ENCODE assay signal across 12 cellular contexts in genomic region chr7:127938588-127938987, GRCh38.
DNase-seq lines count a peak whose midpoint lies in the region; ATAC-seq lines count a peak whose summit lies in the region.
"Had no signal": no experiment of that assay in that cellular context is flagged by ENCODE, and none has a peak within 500 bp of the region (broad histone marks: within the 10 kb centered on the region; RNA-seq: fewer than 3 reads in every experiment).

No MANE protein-coding gene starts in this region.

- no peaks in the 10 kb centered on the region for H3K36me3 ChIP-seq in CD8-positive, alpha-beta memory T cell (ENCODE audit: insufficient read depth, low read length)
- H3K36me3 ChIP-seq: colonic mucosa had no signal

- no peaks in the 10 kb centered on the region for H3K4me1 ChIP-seq in CD8-positive, alpha-beta memory T cell (ENCODE audit: insufficient read depth, low read length)
- H3K4me1 ChIP-seq: colonic mucosa had no signal

- DNase-seq in DMS53 (lab: John Stamatoyannopoulos, UW) (peak; percentile 9), DMS53 treated with DMSO at 0.1 percent for 48 hours (lab: John Stamatoyannopoulos, UW; ENCODE audit: unreplicated experiment) (no peak), RKO (ENCODE audit: low spot score) (peak; percentile 75), epithelial cell of prostate (ENCODE audit: low read depth, low spot score) (peak; percentile 29), skeletal muscle cell (ENCODE audit: low read depth) (peak; percentile 24)
- no peak for DNase-seq in activated T-helper 2 cell treated with anti-CD3 and anti-CD28 coated beads, Interferon-gamma antibody, Interleukin-2, Interleukin-4, amounts not matched to agents 10 μg/mL and 5 μg/mL and 100 μg/mL, durations not matched to agents 14 hours and 24 hours and 36 hours (ENCODE audit: low spot score)
- DNase-seq in CD8-positive, alpha-beta memory T cell, result no peak
- DNase-seq: activated T-cell treated with anti-CD3 and anti-CD28 coated beads, Interleukin-2, amount 50 U/mL, for 1 hour; colonic mucosa had no signal

- peaks cover 32% of the 10 kb centered on the region for H3K36me3 Mint-ChIP-seq in activated T-helper 2 cell treated with anti-CD3 and anti-CD28 coated beads, Interferon-gamma antibody, Interleukin-2, Interleukin-4, amounts not matched to agents 10 μg/mL and 5 μg/mL and 100 μg/mL, durations not matched to agents 14 hours and 24 hours and 36 hours (ENCODE audit: low read depth)
- H3K36me3 Mint-ChIP-seq in CD8-positive, alpha-beta memory T cell, result peaks cover 0 to 28% (median 5%) of the 10 kb centered on the region in 3 donors

- intact Hi-C loops in activated T-helper 2 cell treated with anti-CD3 and anti-CD28 coated beads, Interferon-gamma antibody, Interleukin-2, Interleukin-4, amounts not matched to agents 10 μg/mL and 5 μg/mL and 100 μg/mL, durations not matched to agents 14 hours and 24 hours and 36 hours (cut with micrococcal nuclease), result no loop called here

- no peaks in the 10 kb centered on the region for H3K9me3 Mint-ChIP-seq in activated T-helper 2 cell treated with anti-CD3 and anti-CD28 coated beads, Interferon-gamma antibody, Interleukin-2, Interleukin-4, amounts not matched to agents 10 μg/mL and 5 μg/mL and 100 μg/mL, durations not matched to agents 14 hours and 24 hours and 36 hours
- H3K9me3 Mint-ChIP-seq in CD8-positive, alpha-beta memory T cell, result no peaks in the 10 kb centered on the region

- ATAC-seq in HG03571 (IDR thresholded peaks at IDR 0.05; ENCODE audit: unreplicated experiment), result no peak

- H3K4me1 Mint-ChIP-seq in activated T-helper 2 cell treated with anti-CD3 and anti-CD28 coated beads, Interferon-gamma antibody, Interleukin-2, Interleukin-4, amounts not matched to agents 10 μg/mL and 5 μg/mL and 100 μg/mL, durations not matched to agents 14 hours and 24 hours and 36 hours (ENCODE audit: low read depth), result no peaks in the 10 kb centered on the region
- H3K4me1 Mint-ChIP-seq in CD8-positive, alpha-beta memory T cell, result peaks cover 3 to 15% (median 5%) of the 10 kb centered on the region in 3 donors

- H3K27me3 Mint-ChIP-seq in activated T-helper 2 cell treated with anti-CD3 and anti-CD28 coated beads, Interferon-gamma antibody, Interleukin-2, Interleukin-4, amounts not matched to agents 10 μg/mL and 5 μg/mL and 100 μg/mL, durations not matched to agents 14 hours and 24 hours and 36 hours (ENCODE audit: low read depth), result no peaks in the 10 kb centered on the region
- no peaks in the 10 kb centered on the region for H3K27me3 Mint-ChIP-seq in CD8-positive, alpha-beta memory T cell

- POLR2A ChIA-PET in CD8-positive, alpha-beta memory T cell (lab: Charles Lee), result no interaction called here

- no peak overlapping the region for H3K4me3 ChIP-seq in skeletal muscle cell (ENCODE audit: low read depth, low read length)
- no peak overlapping the region for H3K4me3 ChIP-seq in CD8-positive, alpha-beta memory T cell (ENCODE audit: low read length)
- H3K4me3 ChIP-seq: colonic mucosa had no signal

- no peak overlapping the region for H3K27ac Mint-ChIP-seq in activated T-helper 2 cell treated with anti-CD3 and anti-CD28 coated beads, Interferon-gamma antibody, Interleukin-2, Interleukin-4, amounts not matched to agents 10 μg/mL and 5 μg/mL and 100 μg/mL, durations not matched to agents 14 hours and 24 hours and 36 hours
- no peak overlapping the region for H3K27ac Mint-ChIP-seq in CD8-positive, alpha-beta memory T cell

- no peaks in the 10 kb centered on the region for H3K9me3 ChIP-seq in CD8-positive, alpha-beta memory T cell (ENCODE audit: low read length)
- H3K9me3 ChIP-seq: colonic mucosa had no signal

- H3K27me3 ChIP-seq in CD8-positive, alpha-beta memory T cell (ENCODE audit: insufficient read depth, low read length, poor library complexity, severe bottlenecking), result no peaks in the 10 kb centered on the region
- H3K27me3 ChIP-seq: colonic mucosa had no signal

- H3K27ac ChIP-seq in epithelial cell of prostate, result no peak overlapping the region
- no peak overlapping the region for H3K27ac ChIP-seq in CD8-positive, alpha-beta memory T cell (ENCODE audit: low read depth, low read length)
- H3K27ac ChIP-seq: 22Rv1, colonic mucosa, KMS-11 had no signal

- CTCF ChIA-PET in CD8-positive, alpha-beta memory T cell (lab: Charles Lee), result no interaction called here

- no peak overlapping the region for H3K4me3 Mint-ChIP-seq in activated T-helper 2 cell treated with anti-CD3 and anti-CD28 coated beads, Interferon-gamma antibody, Interleukin-2, Interleukin-4, amounts not matched to agents 10 μg/mL and 5 μg/mL and 100 μg/mL, durations not matched to agents 14 hours and 24 hours and 36 hours (ENCODE audit: low read depth)
- peak overlapping the region in 1 of 7 donors; percentile 13 for H3K4me3 Mint-ChIP-seq in CD8-positive, alpha-beta memory T cell

Comparison
In these comparisons a context has a peak if more than half of its experiments do, and no peak if none do; other contexts are left out.
1. DNase-seq: peak in DMS53 (single experiment), RKO (single experiment), epithelial cell of prostate (single experiment) and skeletal muscle cell (single experiment); none in DMS53 treated with DMSO at 0.1 percent for 48 hours (single experiment), activated T-helper 2 cell treated with anti-CD3 and anti-CD28 coated beads, Interferon-gamma antibody, Interleukin-2, Interleukin-4, amounts not matched to agents 10 μg/mL and 5 μg/mL and 100 μg/mL, durations not matched to agents 14 hours and 24 hours and 36 hours (single experiment) and CD8-positive, alpha-beta memory T cell (0 of 5).